ENCODE assay signal across 10 cellular contexts in genomic region chr11:10317281-10317755, GRCh38. TPM values are rescaled to one million over a fixed set of nuclear protein-coding genes. Genes with fewer than 3 reads are reported as not detected.
A peak's percentile ranks its signal among the peaks of the same experiment; 100 is the strongest.
DNase-seq lines count a peak whose midpoint lies in the region; ATAC-seq and TF ChIP-seq lines count a peak whose summit lies in the region.
"Had no signal": no experiment of that assay in that cellular context is flagged by ENCODE, and none has a peak within 500 bp of the region (broad histone marks: within the 10 kb centered on the region; RNA-seq: fewer than 3 reads in every experiment).

No MANE protein-coding gene starts in this region.

- peaks cover 62% of the 10 kb centered on the region for H3K4me1 ChIP-seq in adipocyte (ENCODE audit: control insufficient read depth, insufficient read depth, low read length)
- peaks cover 0 to 46% (median 37%) of the 10 kb centered on the region in 4 donors for H3K4me1 ChIP-seq in sigmoid colon

- peak overlapping the region; percentile 79 for H3K9ac ChIP-seq in adipocyte (ENCODE audit: low read length)

- TF ChIP-seq EP300 in sigmoid colon (IDR thresholded peaks at IDR 0.05) = no peak

- 83 to 90% methylated on average over 4 of the region's 4 CpGs for WGBS in sigmoid colon, 2 donors

- TF ChIP-seq CTCF in sigmoid colon (IDR thresholded peaks at IDR 0.05) = no peak

- H3K27me3 ChIP-seq in adipocyte (replicated peaks; ENCODE audit: control insufficient read depth, insufficient read depth, low read length) (no peaks in the 10 kb centered on the region), sigmoid colon (no peaks in the 10 kb centered on the region), H7 (ENCODE audit: control insufficient read depth, insufficient read depth, low read length) (no peaks in the 10 kb centered on the region)

- TF ChIP-seq POLR2A in sigmoid colon (IDR thresholded peaks at IDR 0.05) = no peak

- no peaks in the 10 kb centered on the region for H3K36me3 ChIP-seq in adipocyte (ENCODE audit: control insufficient read depth, insufficient read depth, low read length, severe bottlenecking)
- H3K36me3 ChIP-seq in sigmoid colon = no peaks in the 10 kb centered on the region
- H3K36me3 ChIP-seq in H7 (replicated peaks; ENCODE audit: control insufficient read depth, insufficient read depth, low read length) = no peaks in the 10 kb centered on the region

- H3K9me3 ChIP-seq in adipocyte (ENCODE audit: control insufficient read depth, low read length) (no peaks in the 10 kb centered on the region), sigmoid colon (no peaks in the 10 kb centered on the region)

- peak; percentile 28 for ATAC-seq in HG03066 (IDR thresholded peaks at IDR 0.05; ENCODE audit: low read depth, unreplicated experiment)
- ATAC-seq: activated CD8-positive, alpha-beta memory T cell treated with anti-CD3 and anti-CD28 coated beads, Interleukin-2, amount 10 ng/mL, durations not matched to agents 7 days and 5 days had no signal

- peak overlapping the region; percentile 35 to 60 (median 54) for H3K27ac ChIP-seq in sigmoid colon
- H3K27ac ChIP-seq: 22Rv1 had no signal

- H3K4me3 ChIP-seq in adipocyte (ENCODE audit: low read length) = no peak overlapping the region
- no peak overlapping the region for H3K4me3 ChIP-seq in sigmoid colon
- no peak overlapping the region for H3K4me3 ChIP-seq in H7 (ENCODE audit: insufficient read depth, low read depth, low read length)

- DNase-seq in NCI-H1417 (lab: John Stamatoyannopoulos, UW) (peak in 2 of 3 experiments; percentile 13 to 32), NCI-H1417 treated with DMSO at 0.1 percent for 48 hours (lab: John Stamatoyannopoulos, UW) (no peak), adipocyte (ENCODE audit: low read depth) (peak; percentile 49), sigmoid colon (no peak), H7 (no peak), HPDE6-E6E7 (ENCODE audit: extremely low spot score) (no peak)
- no peak for DNase-seq in stimulated activated naive CD4-positive, alpha-beta T cell (lab: John Stamatoyannopoulos, UW)
- DNase-seq: activated CD8-positive, alpha-beta memory T cell treated with anti-CD3 and anti-CD28 coated beads, Interleukin-2, amount 10 ng/mL, durations not matched to agents 7 days and 5 days had no signal

- intact Hi-C loops in sigmoid colon (cut with DNase I) = no loop called here

RNA-seq across cellular contexts. Expression of gene ADM, which starts 12.4 kb away (rescaled TPM):
- total RNA-seq in sigmoid colon = 10 to 100 TPM; 45.2 to 84.1 (median 59.5) TPM
- polyA plus RNA-seq in sigmoid colon = 10 to 100 TPM; 24.0 to 92.5 (median 75.9) TPM
- total RNA-seq in H7 (2014; rRNA removed; shearing (Covaris generic)) = 103 and 106 TPM in 2 replicates

RNA-seq across cellular contexts. Expression of gene SBF2, which starts 23.3 kb away (rescaled TPM):
- 10 to 100 TPM; 47.1 to 67.5 (median 59.5) TPM for total RNA-seq in sigmoid colon
- polyA plus RNA-seq in sigmoid colon = 10 to 100 TPM in 2 of 3 donors, 1 to 10 TPM in 1; 9.5 to 14.4 (median 12.0) TPM
- 34.5 and 39.7 TPM in 2 replicates for total RNA-seq in H7 (2014; rRNA removed; shearing (Covaris generic))

Comparison
In these comparisons a context has a peak if more than half of its experiments do, and no peak if none do; other contexts are left out.
1. DNase-seq: peak in NCI-H1417 (2 of 3) and adipocyte (single experiment); none in NCI-H1417 treated with DMSO at 0.1 percent for 48 hours (single experiment), sigmoid colon (single experiment), H7 (single experiment), stimulated activated naive CD4-positive, alpha-beta T cell (0 of 6) and HPDE6-E6E7 (single experiment).